In genomic region chr3:177490626-177491025, GRCh38 we compare ENCODE assay signal across 22 cellular contexts.
DNase-seq lines count a peak whose midpoint lies in the region; FAIRE-seq and TF ChIP-seq lines count a peak whose summit lies in the region.
"Had no signal": no experiment of that assay in that cellular context is flagged by ENCODE, and none has a peak within 500 bp of the region (broad histone marks: within the 10 kb centered on the region; RNA-seq: fewer than 3 reads in every experiment).

No MANE protein-coding gene starts in this region.

- H3K27me3 ChIP-seq in MM.1S (replicated peaks; ENCODE audit: insufficient read depth, low read length) = no peaks in the 10 kb centered on the region
- H3K27me3 ChIP-seq: gastrocnemius medialis, thyroid gland had no signal

- no peak overlapping the region for H3K27ac Mint-ChIP-seq in activated naive CD8-positive, alpha-beta T cell treated with anti-CD3 and anti-CD28 coated beads for 36 hours
- H3K27ac Mint-ChIP-seq: activated CD8-positive, alpha-beta T cell treated with anti-CD3 and anti-CD28 coated beads for 36 hours; memory B cell; stimulated activated memory B cell treated with anti-CD40 and anti-IgM and Interleukin-4, amounts not matched to agents 10 μg/mL and 1 μg/mL and 100 μg/mL, for 72 hours had no signal

- H3K36me3 ChIP-seq in MM.1S (replicated peaks; ENCODE audit: insufficient read depth, low read length) = no peaks in the 10 kb centered on the region
- H3K36me3 ChIP-seq: gastrocnemius medialis, thyroid gland had no signal

- TF ChIP-seq CTCF in coronary artery (IDR thresholded peaks at IDR 0.05) (no peak), MM.1S (IDR thresholded peaks at IDR 0.05; ENCODE audit: low read length) (no peak), D721Med (IDR thresholded peaks at IDR 0.05; ENCODE audit: insufficient read depth, missing control alignments) (no peak)

- no peak overlapping the region for H3K4me3 Mint-ChIP-seq in activated naive CD8-positive, alpha-beta T cell treated with anti-CD3 and anti-CD28 coated beads for 36 hours
- H3K4me3 Mint-ChIP-seq: activated CD8-positive, alpha-beta T cell treated with anti-CD3 and anti-CD28 coated beads for 36 hours; CD4-positive, alpha-beta memory T cell; central memory CD8-positive, alpha-beta T cell; memory B cell; stimulated activated memory B cell treated with anti-CD40 and anti-IgM and Interleukin-4, amounts not matched to agents 10 μg/mL and 1 μg/mL and 100 μg/mL, for 72 hours had no signal

- H3K4me1 ChIP-seq in MM.1S (ENCODE audit: low read length) = no peaks in the 10 kb centered on the region

- H3K36me3 Mint-ChIP-seq in activated naive CD8-positive, alpha-beta T cell treated with anti-CD3 and anti-CD28 coated beads for 36 hours = peaks cover 2% of the 10 kb centered on the region
- H3K36me3 Mint-ChIP-seq: CD4-positive, alpha-beta memory T cell; memory B cell; stimulated activated memory B cell treated with anti-CD40 and anti-IgM and Interleukin-4, amounts not matched to agents 10 μg/mL and 1 μg/mL and 100 μg/mL, for 72 hours had no signal

- H3K27ac ChIP-seq in coronary artery (peak overlapping the region in 1 of 2 donors; percentile 8), substantia nigra (ENCODE audit: low read depth, low read length, poor library complexity, severe bottlenecking) (peak overlapping the region; percentile 98), MM.1S (ENCODE audit: low read length) (no peak overlapping the region)
- H3K27ac ChIP-seq: gastrocnemius medialis, thyroid gland had no signal

- no peak for FAIRE-seq in D721Med (lab: Jason Lieb, UNC)

- H3K4me2 ChIP-seq in MM.1S (ENCODE audit: low read depth, low read length) = no peak overlapping the region

- H3K79me2 ChIP-seq in MM.1S (ENCODE audit: low read length) = no peaks in the 10 kb centered on the region

- H2AFZ ChIP-seq in MM.1S (ENCODE audit: low read length) = no peak overlapping the region

- peaks cover 11% of the 10 kb centered on the region for H3K4me1 Mint-ChIP-seq in activated naive CD8-positive, alpha-beta T cell treated with anti-CD3 and anti-CD28 coated beads for 36 hours
- H3K4me1 Mint-ChIP-seq: memory B cell had no signal

- no peaks in the 10 kb centered on the region for H4K20me1 ChIP-seq in MM.1S (ENCODE audit: insufficient read depth, low read length)

- peak overlapping the region; percentile 30 for H3K4me3 ChIP-seq in coronary artery
- H3K4me3 ChIP-seq in MM.1S (ENCODE audit: low read length) = no peak overlapping the region
- H3K4me3 ChIP-seq: gastrocnemius medialis, smooth muscle cell, thyroid gland had no signal

- no peaks in the 10 kb centered on the region for H3K9me3 ChIP-seq in MM.1S (replicated peaks; ENCODE audit: insufficient read depth, low read length)
- H3K9me3 ChIP-seq: gastrocnemius medialis, thyroid gland had no signal

- DNase-seq in NCI-H69 (lab: John Stamatoyannopoulos, UW) = peak; percentile 35
- DNase-seq in coronary artery (ENCODE audit: low spot score) = no peak
- peak; percentile 64 for DNase-seq in middle frontal gyrus (ENCODE audit: extremely low spot score, low spot score)
- peak in 41 of 49 donors; percentile 8 to 73 (median 47) for DNase-seq in substantia nigra (lab: John Stamatoyannopoulos, UW)
- DNase-seq in MM.1S = no peak
- DNase-seq in D721Med (ENCODE audit: insufficient read length, low spot score) = no peak
- DNase-seq in NCI-H2107 treated with DMSO at 0.1 percent for 48 hours (lab: John Stamatoyannopoulos, UW; ENCODE audit: unreplicated experiment) = no peak
- DNase-seq in activated naive CD8-positive, alpha-beta T cell treated with anti-CD3 and anti-CD28 coated beads for 36 hours = no peak
- DNase-seq: activated CD8-positive, alpha-beta T cell treated with anti-CD3 and anti-CD28 coated beads for 36 hours; activated gamma-delta T cell treated with Interleukin-2 at 50 U/mL for 16 hours; activated T-cell treated with anti-CD3 and anti-CD28 coated beads, Interleukin-2, amount 50 U/mL, for 1 hour; CD4-positive, alpha-beta memory T cell; effector CD4-positive, alpha-beta T cell; gastrocnemius medialis; GDM1; HCEC 1CT; naive thymus-derived CD8-positive, alpha-beta T cell; thyroid gland had no signal

- H3K9me3 Mint-ChIP-seq in activated naive CD8-positive, alpha-beta T cell treated with anti-CD3 and anti-CD28 coated beads for 36 hours = no peaks in the 10 kb centered on the region
- H3K9me3 Mint-ChIP-seq: activated CD8-positive, alpha-beta T cell treated with anti-CD3 and anti-CD28 coated beads for 36 hours; CD4-positive, alpha-beta memory T cell; central memory CD8-positive, alpha-beta T cell; memory B cell; stimulated activated memory B cell treated with anti-CD40 and anti-IgM and Interleukin-4, amounts not matched to agents 10 μg/mL and 1 μg/mL and 100 μg/mL, for 72 hours had no signal

- H3K9me2 ChIP-seq in MM.1S (replicated peaks; ENCODE audit: insufficient read depth, low read length) = no peaks in the 10 kb centered on the region

- H3K27me3 Mint-ChIP-seq in activated naive CD8-positive, alpha-beta T cell treated with anti-CD3 and anti-CD28 coated beads for 36 hours = no peaks in the 10 kb centered on the region
- H3K27me3 Mint-ChIP-seq: activated CD8-positive, alpha-beta T cell treated with anti-CD3 and anti-CD28 coated beads for 36 hours; CD4-positive, alpha-beta memory T cell; central memory CD8-positive, alpha-beta T cell; memory B cell; naive thymus-derived CD8-positive, alpha-beta T cell; stimulated activated memory B cell treated with anti-CD40 and anti-IgM and Interleukin-4, amounts not matched to agents 10 μg/mL and 1 μg/mL and 100 μg/mL, for 72 hours had no signal

- no peak overlapping the region for H3K9ac ChIP-seq in MM.1S (ENCODE audit: low read length)

- no peaks in the 10 kb centered on the region for H3F3A ChIP-seq in MM.1S (ENCODE audit: insufficient read depth, low read length)

Comparison
In these comparisons a context has a peak if more than half of its experiments do, and no peak if none do; other contexts are left out.
1. DNase-seq: peak in NCI-H69 (single experiment), middle frontal gyrus (single experiment) and substantia nigra (41 of 49); none in coronary artery (single experiment), MM.1S (single experiment), D721Med (single experiment), NCI-H2107 treated with DMSO at 0.1 percent for 48 hours (single experiment) and activated naive CD8-positive, alpha-beta T cell treated with anti-CD3 and anti-CD28 coated beads for 36 hours (single experiment).